10 cellular contexts compared by ENCODE assay signal in genomic region chr18:61855127-61855991, GRCh38.
"Had no signal": no experiment of that assay in that cellular context is flagged by ENCODE, and none has a peak within 500 bp of the region (broad histone marks: within the 10 kb centered on the region; RNA-seq: fewer than 3 reads in every experiment).

No MANE protein-coding gene starts in this region.

- FAIRE-seq: small intestine, TTC549 had no signal

- H3K36me3 ChIP-seq: neural progenitor cell had no signal

- ATAC-seq: stimulated activated naive B cell treated with anti-CD40 and anti-IgM and Interleukin-4, amounts not matched to agents 10 μg/mL and 1 μg/mL and 100 μg/mL, for 72 hours; T-helper 17 cell had no signal

- H3K27me3 ChIP-seq: body of pancreas, heart right ventricle, neural progenitor cell had no signal

- H3K9me3 ChIP-seq: body of pancreas, heart right ventricle had no signal

- H3K4me3 ChIP-seq: body of pancreas, heart right ventricle, neural progenitor cell had no signal

- H2AFZ ChIP-seq: neural progenitor cell had no signal

- H3K27ac ChIP-seq: neural progenitor cell, parathyroid adenoma had no signal

- H3K9ac ChIP-seq: neural progenitor cell, parathyroid adenoma had no signal

- H3K4me2 ChIP-seq: neural progenitor cell had no signal

- DNase-seq: activated CD4-positive, alpha-beta T cell treated with anti-CD3 and anti-CD28 coated beads, Interleukin-2, amount 50 U/mL, for 1 hour; foreskin melanocyte; heart right ventricle; small intestine; stimulated activated naive B cell treated with anti-CD40 and anti-IgM and Interleukin-4, amounts not matched to agents 10 μg/mL and 1 μg/mL and 100 μg/mL, for 72 hours; T-helper 17 cell had no signal
